Comparison of ENCODE assay signal across 8 cellular contexts in genomic region chr11:28107331-28107725, GRCh38. TPM values are rescaled to one million over a fixed set of nuclear protein-coding genes. Genes with fewer than 3 reads are reported as not detected.
A peak's percentile ranks its signal among the peaks of the same experiment; 100 is the strongest.
DNase-seq lines count a peak whose midpoint lies in the region; ATAC-seq and TF ChIP-seq lines count a peak whose summit lies in the region.

No MANE protein-coding gene starts in this region.

- H3K27me3 Mint-ChIP-seq in CD14-positive monocyte (ENCODE audit: low read depth in 3 of 3), result no peaks in the 10 kb centered on the region

- peaks cover 42% of the 10 kb centered on the region for H3K4me1 Mint-ChIP-seq in CD14-positive monocyte

- H3K4me3 ChIP-seq in adipocyte (ENCODE audit: low read length) (peak overlapping the region; percentile 94), thyroid gland (replicated peaks in 1 of 3) (peak overlapping the region; percentile 2 to 36 (median 32))

- peak overlapping the region; percentile 82 to 88 (median 82) for H3K27ac ChIP-seq in thyroid gland

- H3K27ac Mint-ChIP-seq in CD14-positive monocyte, result peak overlapping the region; percentile 96 to 100 (median 100)

- H3K4me1 ChIP-seq in adipocyte (ENCODE audit: control insufficient read depth, insufficient read depth, low read length), result peaks cover 24% of the 10 kb centered on the region
- H3K4me1 ChIP-seq in thyroid gland, result peaks cover 12 to 21% of the 10 kb centered on the region in 2 donors

- peaks cover 3% of the 10 kb centered on the region in 2 donors for H3K36me3 Mint-ChIP-seq in CD14-positive monocyte

- intact Hi-C loops in CD14-positive monocyte (cut with micrococcal nuclease), result loop anchor here (10.0 kb wide), 1 partner anchor 603 kb away; the partner anchor contains the start of gene LIN7C (in 2 of the 2)
- intact Hi-C loops in thyroid gland (cut with DNase I), result loop anchor here (10.0 kb wide), 1 partner anchor 413 kb away; no protein-coding TSS in a partner anchor

- TF ChIP-seq POLR2A in thyroid gland (IDR thresholded peaks at IDR 0.05), result no peak

- TF ChIP-seq CTCF in CD14-positive monocyte (IDR thresholded peaks at IDR 0.05) (no peak), thyroid gland (IDR thresholded peaks at IDR 0.05) (no peak)

- H3K36me3 ChIP-seq in adipocyte (ENCODE audit: control insufficient read depth, insufficient read depth, low read length, severe bottlenecking), result no peaks in the 10 kb centered on the region
- no peaks in the 10 kb centered on the region for H3K36me3 ChIP-seq in thyroid gland

- no peaks in the 10 kb centered on the region for H3K9me3 Mint-ChIP-seq in CD14-positive monocyte

- peak; percentile 1 for ATAC-seq in GM19395 (IDR thresholded peaks at IDR 0.05; ENCODE audit: unreplicated experiment)

- 0 to 1% methylated on average over 10 of the region's 10 CpGs for WGBS in thyroid gland, 2 donors

- peak overlapping the region; percentile 91 for H3K9ac ChIP-seq in adipocyte (ENCODE audit: low read length)

- no peaks in the 10 kb centered on the region for H3K27me3 ChIP-seq in adipocyte (replicated peaks; ENCODE audit: control insufficient read depth, insufficient read depth, low read length)
- H3K27me3 ChIP-seq in thyroid gland, result no peaks in the 10 kb centered on the region

- H3K9me3 ChIP-seq in adipocyte (ENCODE audit: control insufficient read depth, low read length) (no peaks in the 10 kb centered on the region), thyroid gland (no peaks in the 10 kb centered on the region)

- DNase-seq in CD14-positive monocyte (ENCODE audit: low spot score) (no peak), NCI-H1105 (lab: John Stamatoyannopoulos, UW) (peak; percentile 13), adipocyte (ENCODE audit: low read depth) (peak; percentile 55), kidney glomerular epithelial cell (lab: John Stamatoyannopoulos, UW) (peak; percentile 74), thyroid gland (no peak), mesenteric fat pad (ENCODE audit: low spot score) (no peak)
- DNase-seq in activated effector memory CD4-positive, alpha-beta T cell treated with anti-CD3 and anti-CD28 coated beads, Interleukin-2, amount 50 U/mL, for 16 hours, result no peak

- peak overlapping the region; percentile 97 to 98 for H3K4me3 Mint-ChIP-seq in CD14-positive monocyte

RNA-seq across cellular contexts. Expression of gene KIF18A, which starts 0.6 kb away (rescaled TPM):
- polyA plus RNA-seq in CD14-positive monocyte, result under 1 TPM in 1 of 2 donors, not detected in 1; 0.73 TPM
- total RNA-seq in thyroid gland (1 to 10 TPM; 2.3 to 4.6 (median 4.1) TPM), mesenteric fat pad (0.32 TPM)

RNA-seq across cellular contexts. Expression of gene METTL15, which starts 0.9 kb away (rescaled TPM):
- polyA plus RNA-seq in CD14-positive monocyte, result 1 to 10 TPM; 2.6 to 2.9 TPM
- total RNA-seq in thyroid gland (10 to 100 TPM; 13.3 to 40.2 (median 23.4) TPM), mesenteric fat pad (7.7 TPM)

Comparison
In these comparisons a context has a peak if more than half of its experiments do, and no peak if none do; other contexts are left out.
1. DNase-seq: peak in NCI-H1105 (single experiment), adipocyte (single experiment) and kidney glomerular epithelial cell (single experiment); none in CD14-positive monocyte (single experiment), thyroid gland (0 of 2), mesenteric fat pad (single experiment) and activated effector memory CD4-positive, alpha-beta T cell treated with anti-CD3 and anti-CD28 coated beads, Interleukin-2, amount 50 U/mL, for 16 hours (single experiment).